29 cellular contexts compared by ENCODE assay signal in the genomic region with DNA sequence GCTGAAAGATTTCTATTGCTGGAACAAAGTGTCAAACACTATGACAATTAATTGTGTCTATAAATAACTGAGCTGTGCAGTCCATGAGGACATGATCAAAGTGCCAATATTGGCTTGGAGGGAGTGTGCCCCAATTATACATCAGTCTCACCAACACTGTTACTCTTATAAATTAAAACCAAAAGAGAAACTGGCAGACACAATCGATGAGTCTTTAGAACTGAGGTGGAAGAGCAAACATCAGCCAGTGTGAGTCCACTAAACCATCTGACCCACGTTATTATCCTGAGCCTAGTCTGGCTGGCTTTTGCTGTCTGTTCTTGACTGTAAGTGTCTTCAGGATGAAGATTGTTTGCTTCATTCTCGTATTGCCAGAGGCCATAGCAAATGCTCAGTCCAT.
"Had no signal": no experiment of that assay in that cellular context is flagged by ENCODE, and none has a peak within 500 bp of the region (broad histone marks: within the 10 kb centered on the region; RNA-seq: fewer than 3 reads in every experiment).

No MANE protein-coding gene starts in this region.

- ATAC-seq: Panc1, Right ventricle myocardium inferior, SK-N-SH treated with all-trans-retinoic acid at 6 μM for 48 hours, T-cell, T-helper 17 cell had no signal

- H3K4me1 ChIP-seq: SJSA1 had no signal

- H3K9me3 ChIP-seq: MG63, SJSA1 had no signal

- H3K27me3 ChIP-seq: MG63, SJSA1 had no signal

- DNase-seq: Kasumi-1, KG1, MG63, NCI-H1092, NCI-H1105, NCI-H1417 treated with DMSO at 0.1 percent for 48 hours, NCI-H1436 treated with DMSO at 0.1 percent for 48 hours, NCI-H1694 treated with DMSO at 0.1 percent for 48 hours, NCI-H187 treated with DMSO at 0.1 percent for 48 hours, NCI-H2029, NCI-H2081, NCI-H2171 treated with DMSO at 0.1 percent for 48 hours, NCI-H2227 treated with DMSO at 0.1 percent for 48 hours, NCI-H345, NCI-H446, NCI-H510A treated with DMSO at 0.1 percent for 48 hours, NCI-H524 treated with DMSO at 0.1 percent for 48 hours, NCI-H526 treated with DMSO at 0.1 percent for 48 hours, NCI-H82, PC-9, SHP77, T-cell, T-helper 17 cell had no signal

- FAIRE-seq: RCC 7860 had no signal

- H3K36me3 ChIP-seq: MG63, SJSA1 had no signal

- H3K4me2 ChIP-seq: PC-9 had no signal

- H3K27ac ChIP-seq: PC-9, RWPE1, SJSA1 had no signal

- H3K4me3 ChIP-seq: MG63, PC-9, SJSA1 had no signal

- H2AFZ ChIP-seq: PC-9 had no signal
